Comparison of ENCODE assay signal across 10 cellular contexts in genomic region chr1:10528066-10529014, GRCh38. TPM values are rescaled to one million over a fixed set of nuclear protein-coding genes. Genes with fewer than 3 reads are reported as not detected.
DNase-seq lines count a peak whose midpoint lies in the region; ATAC-seq and TF ChIP-seq lines count a peak whose summit lies in the region.
"Had no signal": no experiment of that assay in that cellular context is flagged by ENCODE, and none has a peak within 500 bp of the region (broad histone marks: within the 10 kb centered on the region; RNA-seq: fewer than 3 reads in every experiment).

No MANE protein-coding gene starts in this region.

- H3K27ac ChIP-seq in epithelial cell of prostate (peak overlapping the region; percentile 65), WERI-Rb-1 (no peak overlapping the region)

- peaks cover 4 to 19% (median 8%) of the 10 kb centered on the region in 3 donors for H3K27me3 Mint-ChIP-seq in CD14-positive monocyte (ENCODE audit: low read depth in 3 of 3)
- H3K27me3 Mint-ChIP-seq: activated naive CD8-positive, alpha-beta T cell treated with anti-CD3 and anti-CD28 coated beads, Interleukin-2, amount 10 ng/mL, durations not matched to agents 7 days and 5 days had no signal

- no peaks in the 10 kb centered on the region for H3K9me3 ChIP-seq in WERI-Rb-1 (ENCODE audit: severe bottlenecking)

- H3K27ac Mint-ChIP-seq in CD14-positive monocyte, result peak overlapping the region in 2 of 7 donors; percentile 13 to 50
- H3K27ac Mint-ChIP-seq: activated naive CD8-positive, alpha-beta T cell treated with anti-CD3 and anti-CD28 coated beads, Interleukin-2, amount 10 ng/mL, durations not matched to agents 7 days and 5 days had no signal

- no peaks in the 10 kb centered on the region for H3K27me3 ChIP-seq in WERI-Rb-1 (ENCODE audit: insufficient read depth, low read depth, severe bottlenecking)

- TF ChIP-seq CTCF in WERI-Rb-1 (IDR thresholded peaks at IDR 0.05; ENCODE audit: low read depth, low read length) (no peak), CD14-positive monocyte (IDR thresholded peaks at IDR 0.05) (no peak)

- peaks cover 25 to 42% of the 10 kb centered on the region in 2 donors for H3K36me3 Mint-ChIP-seq in CD14-positive monocyte

- peaks cover 17% of the 10 kb centered on the region for H3K4me1 Mint-ChIP-seq in CD14-positive monocyte

- peaks cover 0 to 2% (median 0%) of the 10 kb centered on the region in 7 donors for H3K9me3 Mint-ChIP-seq in CD14-positive monocyte
- H3K9me3 Mint-ChIP-seq: activated naive CD8-positive, alpha-beta T cell treated with anti-CD3 and anti-CD28 coated beads, Interleukin-2, amount 10 ng/mL, durations not matched to agents 7 days and 5 days had no signal

- H3K4me3 ChIP-seq in WERI-Rb-1 (ENCODE audit: low read depth, low read length), result no peak overlapping the region
- H3K4me3 ChIP-seq: skin epidermis had no signal

- intact Hi-C loops in CD14-positive monocyte (cut with micrococcal nuclease), result no loop called here

- no peaks in the 10 kb centered on the region for H3K36me3 ChIP-seq in WERI-Rb-1

- no peak for ATAC-seq in HG03469 (IDR thresholded peaks at IDR 0.05; ENCODE audit: unreplicated experiment)

- H3K4me3 Mint-ChIP-seq in CD14-positive monocyte, result no peak overlapping the region
- H3K4me3 Mint-ChIP-seq: activated naive CD8-positive, alpha-beta T cell treated with anti-CD3 and anti-CD28 coated beads, Interleukin-2, amount 10 ng/mL, durations not matched to agents 7 days and 5 days had no signal

- DNase-seq in AG08396 (ENCODE audit: low spot score) (peak; percentile 84), NCI-H69 (lab: John Stamatoyannopoulos, UW) (peak; percentile 23), epithelial cell of prostate (ENCODE audit: low read depth, low spot score) (peak; percentile 58), myocyte (ENCODE audit: low read depth) (peak; percentile 89), NCI-H1417 (lab: John Stamatoyannopoulos, UW) (no peak), WERI-Rb-1 (no peak), CD14-positive monocyte (ENCODE audit: low spot score) (no peak)
- DNase-seq: activated naive CD8-positive, alpha-beta T cell treated with anti-CD3 and anti-CD28 coated beads, Interleukin-2, amount 10 ng/mL, durations not matched to agents 7 days and 5 days had no signal

RNA-seq across cellular contexts. Expression of gene PEX14, which starts 53.6 kb away (rescaled TPM):
- 11.5 and 15.0 TPM in 2 replicates for total RNA-seq in myocyte
- 20.9 TPM for polyA plus RNA-seq in myocyte (2012)
- 1 to 10 TPM; 2.2 to 2.7 TPM for polyA plus RNA-seq in CD14-positive monocyte

RNA-seq across cellular contexts. Expression of gene DFFA, which starts 56.0 kb away (rescaled TPM):
- 17.2 and 27.1 TPM in 2 replicates for total RNA-seq in myocyte
- polyA plus RNA-seq in myocyte (2012), result 27.3 TPM
- 10 to 100 TPM; 17.3 to 17.8 TPM for polyA plus RNA-seq in CD14-positive monocyte

Comparison
In these comparisons a context has a peak if more than half of its experiments do, and no peak if none do; other contexts are left out.
1. DNase-seq: peak in AG08396 (single experiment), NCI-H69 (single experiment), epithelial cell of prostate (single experiment) and myocyte (single experiment); none in NCI-H1417 (0 of 3), WERI-Rb-1 (single experiment) and CD14-positive monocyte (single experiment).